ENCODE assay signal across 36 cellular contexts in the genomic region with DNA sequence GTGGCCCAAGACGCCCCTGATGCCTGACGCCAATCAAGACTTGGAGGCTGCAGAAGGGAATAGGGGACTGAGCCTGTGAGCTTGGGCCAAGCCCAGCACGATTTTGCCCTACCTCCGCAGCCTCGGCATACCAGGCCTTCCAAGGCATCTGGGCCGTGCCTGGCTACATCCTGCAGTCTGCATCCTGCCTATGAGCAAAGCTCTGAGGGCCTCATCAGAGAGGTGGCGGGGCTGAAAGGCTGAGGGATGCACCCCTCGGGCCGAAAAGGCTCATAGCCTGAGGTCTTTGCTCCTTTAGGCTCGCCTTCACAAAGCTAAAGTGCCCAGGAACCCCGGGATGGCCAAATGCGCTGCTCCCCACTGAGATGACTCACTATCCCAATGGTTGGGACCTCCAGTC. TPM values are rescaled to one million over a fixed set of nuclear protein-coding genes. Genes with fewer than 3 reads are reported as not detected.
"Had no signal": no experiment of that assay in that cellular context is flagged by ENCODE, and none has a peak within 500 bp of the region (broad histone marks: within the 10 kb centered on the region; RNA-seq: fewer than 3 reads in every experiment).

No MANE protein-coding gene starts in this region.

- DNase-seq: activated B cell treated with CpG ODN at 0.5 μM for 24 hours; activated CD4-positive, alpha-beta memory T cell treated with anti-CD3 and anti-CD28 coated beads for 36 hours; activated CD4-positive, alpha-beta T cell treated with anti-CD3 and anti-CD28 coated beads for 4 hours; activated CD4-positive, alpha-beta T cell treated with anti-CD3 and anti-CD28 coated beads, Interleukin-2, amount 10 ng/mL, durations not matched to agents 24 days and 14 days; activated CD4-positive, alpha-beta T cell treated with anti-CD3 and anti-CD28 coated beads, Interleukin-2, amount 50 U/mL, for 1 hour; activated CD4-positive, alpha-beta T cell treated with anti-CD3 and anti-CD28 coated beads, Interleukin-2, amount 50 U/mL, for 4 hours; activated CD4-positive, CD25-positive, alpha-beta regulatory T cell treated with anti-CD3 and anti-CD28 coated beads, Interleukin-2, amount 50 U/mL, for 72 hours; activated CD8-positive, alpha-beta memory T cell treated with anti-CD3 and anti-CD28 coated beads, Interleukin-2, amount 50 U/mL, for 4 hours; activated CD8-positive, alpha-beta T cell treated with anti-CD3 and anti-CD28 coated beads for 36 hours; activated effector memory CD4-positive, alpha-beta T cell treated with anti-CD3 and anti-CD28 coated beads, Interleukin-2, amount 50 U/mL, for 16 hours; activated gamma-delta T cell treated with Interleukin-2 at 50 U/mL for 16 hours; activated naive CD4-positive, alpha-beta T cell; activated naive CD4-positive, alpha-beta T cell treated with anti-CD3 and anti-CD28 coated beads for 36 hours; activated naive CD4-positive, alpha-beta T cell treated with anti-CD3 and anti-CD28 coated beads, Interleukin-2, amount 50 U/mL, for 16 hours; activated naive CD8-positive, alpha-beta T cell treated with anti-CD3 and anti-CD28 coated beads for 36 hours; activated T-cell treated with anti-CD3 and anti-CD28 coated beads for 4 hours; activated T-cell treated with anti-CD3 and anti-CD28 coated beads, Interleukin-2, amount 50 U/mL, for 1 hour; activated T-cell treated with anti-CD3 and anti-CD28 coated beads, Interleukin-2, amount 50 U/mL, for 4 hours; activated T-cell treated with anti-CD3 and anti-CD28 coated beads, Interleukin-2, amount 50 U/mL, for 72 hours; amniotic stem cell; aorta; body of pancreas; cerebellar nuclear complex; T-helper 17 cell; T-helper 9 cell had no signal

- ATAC-seq: activated CD8-positive, alpha-beta T cell treated with anti-CD3 and anti-CD28 coated beads for 36 hours; activated naive CD4-positive, alpha-beta T cell treated with anti-CD3 and anti-CD28 coated beads, Interleukin-2, amount 50 U/mL, for 72 hours; activated T-cell treated with anti-CD3 and anti-CD28 coated beads, Interleukin-2, amount 50 U/mL, for 4 hours; activated T-cell treated with anti-CD3 and anti-CD28 coated beads, Interleukin-2, amount 50 U/mL, for 72 hours; activated T-helper 17 cell treated with anti-CD3 and anti-CD28 coated beads, Interleukin-2, amount 50 U/mL, for 72 hours; body of pancreas; T-helper 17 cell had no signal

- H3K4me3 ChIP-seq: adrenal gland, body of pancreas, cardiac muscle cell had no signal

- H3K27ac ChIP-seq: adrenal gland, body of pancreas, cardiac muscle cell, VCaP had no signal

- FAIRE-seq: astrocyte, TTC549 had no signal

- H3K36me3 ChIP-seq: adrenal gland, cardiac muscle cell had no signal

- H3K9me3 ChIP-seq: adrenal gland, body of pancreas had no signal

RNA-seq across cellular contexts. Expression of a gene that starts 2.5 kb away (rescaled TPM):
- total RNA-seq: activated B cell treated with CpG ODN at 0.5 μM for 24 hours; activated CD4-positive, alpha-beta memory T cell treated with anti-CD3 and anti-CD28 coated beads for 36 hours; activated CD4-positive, alpha-beta T cell treated with anti-CD3 and anti-CD28 coated beads, Interleukin-2, amount 10 ng/mL, durations not matched to agents 24 days and 14 days; activated CD8-positive, alpha-beta memory T cell treated with anti-CD3 and anti-CD28 coated beads for 36 hours; activated CD8-positive, alpha-beta T cell treated with anti-CD3 and anti-CD28 coated beads for 36 hours; activated naive CD4-positive, alpha-beta T cell treated with anti-CD3 and anti-CD28 coated beads for 36 hours; activated naive CD8-positive, alpha-beta T cell treated with anti-CD3 and anti-CD28 coated beads for 36 hours; activated T-cell treated with anti-CD3 and anti-CD28 coated beads, Interleukin-2, amount 50 U/mL, for 4 hours; activated T-cell treated with anti-CD3 and anti-CD28 coated beads, Interleukin-2, amount 50 U/mL, for 72 hours; activated T-helper 1 cell treated with anti-CD3 and anti-CD28 coated beads, Interleukin-12 subunit alpha, Interleukin-12 subunit beta, Interleukin-2, Interleukin-4 antibody, amounts not matched to agents 30 ng/mL and 10 ng/mL and 1 ng/mL, durations not matched to agents 14 hours and 24 hours and 36 hours; activated T-helper 17 cell treated with anti-CD3 and anti-CD28 coated beads, Interleukin-2, amount 50 U/mL, for 72 hours; aorta; astrocyte; body of pancreas; bronchial epithelial cell; T-helper 1 cell treated with Interleukin-12 subunit alpha and Interleukin-12 subunit beta and Interleukin-4 antibody, amounts not matched to agents 30 ng/mL and 1 ng/mL, for 36 hours had no signal
- polyA plus RNA-seq: aorta had no signal
